29 cellular contexts compared by ENCODE assay signal in genomic region chr7:90472805-90473540, GRCh38. TPM values are rescaled to one million over a fixed set of nuclear protein-coding genes. Genes with fewer than 3 reads are reported as not detected.
"Had no signal": no experiment of that assay in that cellular context is flagged by ENCODE, and none has a peak within 500 bp of the region (broad histone marks: within the 10 kb centered on the region; RNA-seq: fewer than 3 reads in every experiment).

No MANE protein-coding gene starts in this region.

- H3K36me3 ChIP-seq: ascending aorta, cardiac muscle cell, SJSA1 had no signal

- H3K4me3 Mint-ChIP-seq: brain had no signal

- H3K27ac Mint-ChIP-seq: activated T-helper 2 cell treated with anti-CD3 and anti-CD28 coated beads, Interferon-gamma antibody, Interleukin-2, Interleukin-4, amounts not matched to agents 10 μg/mL and 5 μg/mL and 100 μg/mL, durations not matched to agents 14 hours and 24 hours and 36 hours; brain had no signal

- H3K4me1 ChIP-seq: ascending aorta had no signal

- FAIRE-seq: K562 had no signal

- H3K4me3 ChIP-seq: ascending aorta, cardiac muscle cell, K562, SJSA1 had no signal

- H3K27ac ChIP-seq: ascending aorta, cardiac muscle cell, SJSA1 had no signal

- DNase-seq: activated CD4-positive, alpha-beta T cell treated with anti-CD3 and anti-CD28 coated beads for 48 hours; activated CD4-positive, alpha-beta T cell treated with anti-CD3 and anti-CD28 coated beads, Interleukin-2, amount 50 U/mL, for 48 hours; activated gamma-delta T cell treated with Interleukin-2 at 50 U/mL for 16 hours; activated naive CD4-positive, alpha-beta T cell treated with anti-CD3 and anti-CD28 coated beads, Interleukin-2, amount 50 U/mL, for 16 hours; activated T-cell treated with anti-CD3 and anti-CD28 coated beads for 4 hours; activated T-cell treated with anti-CD3 and anti-CD28 coated beads, Interleukin-2, amount 50 U/mL, for 48 hours; amniotic stem cell; Karpas-422; NCI-H1105 treated with DMSO at 0.1 percent for 48 hours; NCI-H1436 treated with DMSO at 0.1 percent for 48 hours; NCI-H187; NCI-H2081; NCI-H510A treated with DMSO at 0.1 percent for 48 hours; NCI-H69; NK-92 treated with Interleukin-12 subunit alpha and Interleukin-12 subunit beta, amount 100 ng/mL, for 24 hours; OCI-M1; RPMI8226; SHP77; SW 1271 had no signal

- H3K9me3 ChIP-seq: ascending aorta, SJSA1 had no signal

- H3K36me3 Mint-ChIP-seq: brain had no signal

- H3K27me3 ChIP-seq: ascending aorta, cardiac muscle cell, SJSA1 had no signal

- H3K27me3 Mint-ChIP-seq: brain had no signal

- H3K9me3 Mint-ChIP-seq: activated T-helper 2 cell treated with anti-CD3 and anti-CD28 coated beads, Interferon-gamma antibody, Interleukin-2, Interleukin-4, amounts not matched to agents 10 μg/mL and 5 μg/mL and 100 μg/mL, durations not matched to agents 14 hours and 24 hours and 36 hours had no signal

- ATAC-seq: activated CD4-positive, CD25-positive, alpha-beta regulatory T cell treated with anti-CD3 and anti-CD28 coated beads, Interleukin-2, amount 50 U/mL, for 24 hours; K562; Panc1 had no signal

RNA-seq across cellular contexts. Expression of gene PTTG1IP2, which starts 3.5 kb away (rescaled TPM):
- total RNA-seq: activated CD8-positive, alpha-beta memory T cell treated with anti-CD3 and anti-CD28 coated beads for 36 hours; activated T-helper 2 cell treated with anti-CD3 and anti-CD28 coated beads, Interferon-gamma antibody, Interleukin-2, Interleukin-4, amounts not matched to agents 10 μg/mL and 5 μg/mL and 100 μg/mL, durations not matched to agents 14 hours and 24 hours and 36 hours; ascending aorta; cardiac muscle cell; K562; SJSA1; T-helper 1 cell treated with Interleukin-12 subunit alpha and Interleukin-12 subunit beta and Interleukin-4 antibody, amounts not matched to agents 30 ng/mL and 1 ng/mL, for 36 hours had no signal
- polyA plus RNA-seq: cardiac muscle cell, K562 had no signal
